9 cellular contexts compared by ENCODE assay signal in the genomic region with DNA sequence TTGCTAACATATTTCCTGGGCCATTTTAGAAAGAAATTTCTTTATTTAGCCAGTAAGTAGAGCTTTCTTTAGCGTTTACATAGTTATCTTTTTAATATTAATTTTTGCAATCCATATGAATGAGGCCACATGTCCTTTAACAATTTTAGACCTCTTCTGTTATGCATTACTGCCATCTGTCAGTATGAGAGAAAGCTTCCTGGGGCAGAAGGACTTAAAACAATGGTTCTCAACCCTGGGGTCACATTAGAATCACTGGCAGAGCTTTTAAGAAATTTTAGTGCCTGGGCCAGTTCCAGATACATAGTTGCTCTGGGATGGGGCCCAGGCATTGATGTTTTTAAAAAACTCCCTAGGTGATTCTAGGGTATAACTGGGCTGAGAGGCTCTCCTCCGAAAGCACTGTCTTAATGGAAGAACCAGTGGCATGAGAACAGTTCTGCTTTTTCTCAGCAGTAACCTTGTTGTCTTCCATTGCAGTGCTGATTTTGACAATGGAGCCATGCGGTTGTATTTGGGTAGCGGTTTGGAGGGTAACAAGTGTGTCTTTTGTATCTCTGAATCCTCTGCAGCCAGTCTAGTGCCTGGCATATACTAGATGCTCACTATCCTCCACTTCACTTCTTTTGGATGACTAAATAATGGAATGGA.
DNase-seq lines count a peak whose midpoint lies in the region; ATAC-seq, FAIRE-seq and TF ChIP-seq lines count a peak whose summit lies in the region.
"Had no signal": no experiment of that assay in that cellular context is flagged by ENCODE, and none has a peak within 500 bp of the region (broad histone marks: within the 10 kb centered on the region; RNA-seq: fewer than 3 reads in every experiment).

No MANE protein-coding gene starts in this region.

- H3K4me2 ChIP-seq in DND-41 (ENCODE audit: insufficient read depth, low read length) = peak overlapping the region; percentile 72

- H3K9me3 Mint-ChIP-seq in T-cell (peaks cover 0 to 3% (median 0%) of the 10 kb centered on the region in 3 donors), mesothelial cell of epicardium (peaks cover 4% of the 10 kb centered on the region), Calu3 (ENCODE audit: low read depth, unreplicated experiment) (peaks cover 10% of the 10 kb centered on the region), CD14-positive monocyte (peaks cover 0 to 8% (median 2%) of the 10 kb centered on the region in 7 donors)

- no peaks in the 10 kb centered on the region for H3K27me3 Mint-ChIP-seq in T-cell
- no peaks in the 10 kb centered on the region for H3K27me3 Mint-ChIP-seq in mesothelial cell of epicardium (ENCODE audit: low read depth)
- H3K27me3 Mint-ChIP-seq in Calu3 (ENCODE audit: unreplicated experiment) = no peaks in the 10 kb centered on the region
- H3K27me3 Mint-ChIP-seq in CD14-positive monocyte (ENCODE audit: low read depth in 3 of 3) = peaks cover 0 to 1% (median 0%) of the 10 kb centered on the region in 3 donors

- no peak for TF ChIP-seq POLR2A in body of pancreas (IDR thresholded peaks at IDR 0.05)

- no peak for FAIRE-seq in kidney (lab: Jason Lieb, UNC)
- FAIRE-seq: islet of Langerhans had no signal

- H3K36me3 ChIP-seq in DND-41 (ENCODE audit: insufficient read depth, low read length) (no peaks in the 10 kb centered on the region), body of pancreas (replicated peaks in 1 of 2; ENCODE audit: insufficient read depth in 1 of 2, low read depth in 2 of 2) (no peaks in the 10 kb centered on the region), kidney (ENCODE audit: control insufficient read depth in 1 of 2, insufficient read depth in 2 of 2, low read length in 2 of 2) (no peaks in the 10 kb centered on the region)

- 0 out of 2 replicates have a peak, but pooled peaks cover 10% of the 10 kb centered on the region for H4K20me1 ChIP-seq in DND-41 (ENCODE audit: insufficient read depth, low read length)

- H2AFZ ChIP-seq in DND-41 (ENCODE audit: low read depth, low read length) = no peak overlapping the region

- 63 to 75% methylated on average over 4 of the region's 4 CpGs for WGBS in body of pancreas, 2 donors

- peak overlapping the region; percentile 66 to 80 (median 76) for H3K4me3 Mint-ChIP-seq in T-cell
- H3K4me3 Mint-ChIP-seq in mesothelial cell of epicardium = no peak overlapping the region
- no peak overlapping the region for H3K4me3 Mint-ChIP-seq in Calu3 (ENCODE audit: low read depth, unreplicated experiment)
- peak overlapping the region in 1 of 2 donors; percentile 96 for H3K4me3 Mint-ChIP-seq in CD14-positive monocyte

- H3K4me3 ChIP-seq in DND-41 (ENCODE audit: low read depth in 1 of 2, low read length in 2 of 2) = peak overlapping the region; percentile 33 to 59; a peak in 3 of 4 replicates
- no peak overlapping the region for H3K4me3 ChIP-seq in body of pancreas
- no peak overlapping the region for H3K4me3 ChIP-seq in kidney (ENCODE audit: low read length in 2 of 2)

- no peaks in the 10 kb centered on the region for H3K27me3 ChIP-seq in DND-41 (ENCODE audit: insufficient read depth, low read length, poor library complexity)
- H3K27me3 ChIP-seq in body of pancreas = no peaks in the 10 kb centered on the region

- intact Hi-C loops in Calu3 (cut with micrococcal nuclease; ENCODE audit: unreplicated experiment) (no loop called here), body of pancreas (cut with DNase I) (no loop called here), CD14-positive monocyte (cut with micrococcal nuclease) (no loop called here), kidney (cut with DNase I) (no loop called here)

- H3K4me1 ChIP-seq in DND-41 (ENCODE audit: insufficient read depth, low read length) (peaks cover 33% of the 10 kb centered on the region), body of pancreas (peaks cover 6% of the 10 kb centered on the region), kidney (ENCODE audit: control insufficient read depth in 1 of 2, insufficient read depth in 1 of 2, low read depth in 1 of 2, low read length in 2 of 2) (no peaks in the 10 kb centered on the region)

- peak; percentile 38 for TF ChIP-seq CTCF in DND-41 (IDR thresholded peaks at IDR 0.05; ENCODE audit: borderline replicate concordance, extremely low read depth, low read length, poor library complexity, severe bottlenecking)
- TF ChIP-seq CTCF in mesothelial cell of epicardium (IDR thresholded peaks at IDR 0.05; ENCODE audit: unreplicated experiment) = no peak
- no peak for TF ChIP-seq CTCF in Calu3 (IDR thresholded peaks at IDR 0.05; ENCODE audit: unreplicated experiment)
- no peak for TF ChIP-seq CTCF in body of pancreas (IDR thresholded peaks at IDR 0.05)
- no peak for TF ChIP-seq CTCF in CD14-positive monocyte (IDR thresholded peaks at IDR 0.05)
- TF ChIP-seq CTCF in kidney (IDR thresholded peaks at IDR 0.05; ENCODE audit: borderline replicate concordance, extremely low read depth, insufficient read depth) = no peak

- no peak overlapping the region for H3K27ac Mint-ChIP-seq in T-cell
- H3K27ac Mint-ChIP-seq in mesothelial cell of epicardium = peak overlapping the region; percentile 14
- no peak overlapping the region for H3K27ac Mint-ChIP-seq in Calu3 (ENCODE audit: unreplicated experiment)
- H3K27ac Mint-ChIP-seq in CD14-positive monocyte = peak overlapping the region in 2 of 7 donors; percentile 51 to 66

- no peaks in the 10 kb centered on the region for H3K36me3 Mint-ChIP-seq in T-cell
- H3K36me3 Mint-ChIP-seq in mesothelial cell of epicardium = peaks cover 7% of the 10 kb centered on the region
- H3K36me3 Mint-ChIP-seq in Calu3 (ENCODE audit: insufficient read depth, unreplicated experiment) = no peaks in the 10 kb centered on the region
- H3K36me3 Mint-ChIP-seq in CD14-positive monocyte = no peaks in the 10 kb centered on the region

- DNase-seq in DND-41 = no peak
- no peak for DNase-seq in T-cell
- no peak for DNase-seq in mesothelial cell of epicardium (ENCODE audit: low spot score in 2 of 2, unreplicated experiment in 2 of 2)
- DNase-seq in Calu3 = no peak
- DNase-seq in body of pancreas = no peak
- DNase-seq in CD14-positive monocyte (ENCODE audit: low spot score) = no peak
- no peak for DNase-seq in kidney

- H3K9ac ChIP-seq in DND-41 (ENCODE audit: low read depth, low read length) (peak overlapping the region; percentile 46), kidney (ENCODE audit: low read length in 2 of 2) (no peak overlapping the region)

- CTCF ChIA-PET in T-cell (lab: Charles Lee) = interaction anchor here in 1 of 2 donors (0.5 to 0.6 kb wide), 2 partner anchors 337 to 892 kb away, joined by 3 to 6 read pairs; no protein-coding TSS in a partner anchor
- CTCF ChIA-PET in Calu3 (lab: Charles Lee) = no interaction called here

- peak overlapping the region; percentile 84 for H3K27ac ChIP-seq in DND-41 (ENCODE audit: low read length)
- H3K27ac ChIP-seq in body of pancreas = no peak overlapping the region
- H3K27ac ChIP-seq in kidney (ENCODE audit: low read depth in 2 of 2, low read length in 2 of 2) = no peak overlapping the region

- peak; percentile 32; the same call in 1 of the 3 replicates for ATAC-seq in DND-41 (ENCODE audit: insufficient read depth, low read depth)
- ATAC-seq in GM21723 (IDR thresholded peaks at IDR 0.05; ENCODE audit: unreplicated experiment) = peak; percentile 54
- no peak for ATAC-seq in T-cell (replicated peaks in 1 of 4)
- ATAC-seq in body of pancreas = no peak

- peaks cover 12 to 29% (median 23%) of the 10 kb centered on the region in 3 donors for H3K4me1 Mint-ChIP-seq in T-cell
- peaks cover 45% of the 10 kb centered on the region for H3K4me1 Mint-ChIP-seq in mesothelial cell of epicardium
- no peaks in the 10 kb centered on the region for H3K4me1 Mint-ChIP-seq in Calu3 (ENCODE audit: low read depth, unreplicated experiment)
- peaks cover 35% of the 10 kb centered on the region for H3K4me1 Mint-ChIP-seq in CD14-positive monocyte

- POLR2A ChIA-PET in T-cell (lab: Charles Lee) = interaction anchor here in 1 of 2 donors (0.7 kb wide), 1 partner anchor 91 kb away, joined by 6 read pairs; no protein-coding TSS in a partner anchor

- peaks cover 20% of the 10 kb centered on the region for H3K79me2 ChIP-seq in DND-41 (ENCODE audit: insufficient read depth, low read length)

- BruUV-seq in Calu3 (replicated peaks; lab: Mats Ljungman, UMichigan) = no TSS peak

- no peaks in the 10 kb centered on the region for H3K9me3 ChIP-seq in DND-41 (ENCODE audit: insufficient read depth, low read length, severe bottlenecking)
- H3K9me3 ChIP-seq in body of pancreas = no peaks in the 10 kb centered on the region
- no peaks in the 10 kb centered on the region for H3K9me3 ChIP-seq in kidney (ENCODE audit: control insufficient read depth in 1 of 2, low read length in 2 of 2)

Comparison
In these comparisons a context has a peak if more than half of its experiments do, and no peak if none do; other contexts are left out.
1. ATAC-seq: peak in DND-41 (single experiment) and GM21723 (single experiment); none in T-cell (0 of 4) and body of pancreas (single experiment).
2. H3K4me3 ChIP-seq: peak in DND-41 (2 of 2); none in body of pancreas (0 of 2) and kidney (0 of 2).
3. H3K4me3 Mint-ChIP-seq: peak in T-cell (3 of 3); none in mesothelial cell of epicardium (single experiment) and Calu3 (single experiment).